In the genomic region with DNA sequence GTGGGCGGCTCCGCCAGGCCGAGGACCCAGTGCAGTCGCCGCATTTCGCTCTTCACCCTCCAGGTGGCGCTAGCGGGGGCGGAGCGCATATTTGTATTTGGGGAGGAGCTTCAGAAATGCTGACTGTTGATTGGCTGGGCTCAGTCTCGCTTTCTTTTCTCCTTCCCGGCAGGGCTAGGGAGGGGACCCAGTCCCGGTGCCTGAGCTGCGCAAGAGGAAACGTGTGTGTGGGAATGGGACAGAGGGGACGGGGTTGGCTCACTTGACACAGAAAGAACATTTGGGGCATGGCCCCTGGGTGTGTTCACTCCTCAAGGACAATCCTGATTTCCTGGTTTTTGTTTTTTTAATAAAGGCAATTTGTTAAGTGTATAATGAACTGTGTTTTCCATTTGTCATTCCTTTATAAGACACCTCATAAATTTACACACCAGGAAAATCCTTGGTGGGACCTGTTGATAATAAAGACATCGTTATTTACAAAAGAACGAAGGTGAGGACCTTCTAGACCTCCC, we compare ENCODE assay signal across 8 cellular contexts. TPM values are rescaled to one million over a fixed set of nuclear protein-coding genes. Genes with fewer than 3 reads are reported as not detected.
DNase-seq lines count a peak whose midpoint lies in the region; ATAC-seq lines count a peak whose summit lies in the region.

No MANE protein-coding gene starts in this region.

- peak overlapping the region; percentile 4 for H3K27ac ChIP-seq in right cardiac atrium (ENCODE audit: low read length)
- peak overlapping the region; percentile 49 for H3K27ac ChIP-seq in rectal smooth muscle tissue (ENCODE audit: low read depth, low read length)
- no peak overlapping the region for H3K27ac ChIP-seq in aorta (ENCODE audit: low read depth in 1 of 2, low read length in 2 of 2)

- peak; percentile 85 for ATAC-seq in GM18498 (IDR thresholded peaks at IDR 0.05; ENCODE audit: unreplicated experiment)
- peak; percentile 74 for ATAC-seq in HG02870 (IDR thresholded peaks at IDR 0.05; ENCODE audit: unreplicated experiment)
- ATAC-seq in T-helper 17 cell = peak; percentile 94
- peak; percentile 98 to 99 for ATAC-seq in right cardiac atrium
- ATAC-seq in aorta (ENCODE audit: low FRiP score) = peak; percentile 98

- no peak overlapping the region for H3K9ac ChIP-seq in rectal smooth muscle tissue (ENCODE audit: low read length)

- WGBS in right cardiac atrium = 2% methylated on average over 18 of the region's 18 CpGs
- 2 to 3% methylated on average over 18 of the region's 18 CpGs for WGBS in aorta, 2 donors

- H3K4me3 ChIP-seq in right cardiac atrium (ENCODE audit: low read length) (peak overlapping the region; percentile 20), rectal smooth muscle tissue (ENCODE audit: low read length) (peak overlapping the region; percentile 62), aorta (ENCODE audit: low read length in 2 of 2) (peak overlapping the region in 1 of 2 donors; percentile 32)

- peaks cover 19% of the 10 kb centered on the region for H3K4me1 Mint-ChIP-seq in T-helper 17 cell

- peaks cover 2% of the 10 kb centered on the region for H3K36me3 Mint-ChIP-seq in T-helper 17 cell (ENCODE audit: low read depth)

- no peaks in the 10 kb centered on the region for H3K9me3 ChIP-seq in T-helper 17 cell (ENCODE audit: control insufficient read depth, low read length, poor library complexity, severe bottlenecking)
- H3K9me3 ChIP-seq in right cardiac atrium (ENCODE audit: control insufficient read depth, low read length) = no peaks in the 10 kb centered on the region
- no peaks in the 10 kb centered on the region for H3K9me3 ChIP-seq in aorta (ENCODE audit: control insufficient read depth, low read length)

- H3K4me3 Mint-ChIP-seq in T-helper 17 cell = peak overlapping the region; percentile 99

- H3K36me3 ChIP-seq in rectal smooth muscle tissue (ENCODE audit: control insufficient read depth, insufficient read depth, low read length) (no peaks in the 10 kb centered on the region), aorta (ENCODE audit: control insufficient read depth in 1 of 2, insufficient read depth in 2 of 2, low read length in 1 of 2) (no peaks in the 10 kb centered on the region)

- H3K27me3 Mint-ChIP-seq in T-helper 17 cell = no peaks in the 10 kb centered on the region

- no peaks in the 10 kb centered on the region for H3K27me3 ChIP-seq in right cardiac atrium (ENCODE audit: control insufficient read depth, insufficient read depth)
- H3K27me3 ChIP-seq in rectal smooth muscle tissue (ENCODE audit: control insufficient read depth, insufficient read depth, low read length) = no peaks in the 10 kb centered on the region
- no peaks in the 10 kb centered on the region for H3K27me3 ChIP-seq in aorta (ENCODE audit: control insufficient read depth in 1 of 2, insufficient read depth in 2 of 2, low read length in 1 of 2)

- peak; percentile 90 for DNase-seq in NCI-H146 treated with DMSO at 0.1 percent for 48 hours (lab: John Stamatoyannopoulos, UW; ENCODE audit: unreplicated experiment)
- DNase-seq in T-helper 17 cell = peak; percentile 84 to 97 (median 87)
- peak; percentile 31 to 95 (median 86) for DNase-seq in anterior cingulate cortex (lab: John Stamatoyannopoulos, UW)
- peak; percentile 88 to 96 (median 94) for DNase-seq in right cardiac atrium
- DNase-seq in aorta = peak; percentile 93 to 97

- intact Hi-C loops in right cardiac atrium (cut with DNase I) = no loop called here
- intact Hi-C loops in aorta (cut with DNase I) = loop anchor here in 1 of 2 donors (1.0 to 5.0 kb wide), 2 partner anchors 14 to 160 kb away; no protein-coding TSS in a partner anchor

- H3K27ac Mint-ChIP-seq in T-helper 17 cell = peak overlapping the region; percentile 99

- H3K4me1 ChIP-seq in right cardiac atrium (ENCODE audit: control insufficient read depth, insufficient read depth, low read length) (no peaks in the 10 kb centered on the region), rectal smooth muscle tissue (ENCODE audit: control insufficient read depth, insufficient read depth, low read length) (no peaks in the 10 kb centered on the region), aorta (ENCODE audit: control insufficient read depth in 1 of 2, insufficient read depth in 2 of 2, low read length in 2 of 2) (no peaks in the 10 kb centered on the region)

RNA-seq across cellular contexts. Expression of gene DNMT3A, which starts 20.4 kb away (rescaled TPM):
- total RNA-seq in T-helper 17 cell (10 to 100 TPM; 62.8 to 67.6 TPM), right cardiac atrium (10 to 100 TPM; 20.0 to 22.9 (median 21.1) TPM), aorta (10 to 100 TPM; 32.5 to 48.2 TPM)
- polyA plus RNA-seq in right cardiac atrium (9.9 TPM), aorta (10 to 100 TPM in 1 of 2 donors, 1 to 10 TPM in 1; 9.4 to 11.6 TPM)

Comparison
In these comparisons a context has a peak if more than half of its experiments do, and no peak if none do; other contexts are left out.
1. H3K27ac ChIP-seq: peak in right cardiac atrium (single experiment) and rectal smooth muscle tissue (single experiment); none in aorta (0 of 2).
2. Peak in every context shown above with its lines, with median percentiles within 50 percentile points of each other: ATAC-seq and DNase-seq.